8 cellular contexts compared by ENCODE assay signal in the genomic region with DNA sequence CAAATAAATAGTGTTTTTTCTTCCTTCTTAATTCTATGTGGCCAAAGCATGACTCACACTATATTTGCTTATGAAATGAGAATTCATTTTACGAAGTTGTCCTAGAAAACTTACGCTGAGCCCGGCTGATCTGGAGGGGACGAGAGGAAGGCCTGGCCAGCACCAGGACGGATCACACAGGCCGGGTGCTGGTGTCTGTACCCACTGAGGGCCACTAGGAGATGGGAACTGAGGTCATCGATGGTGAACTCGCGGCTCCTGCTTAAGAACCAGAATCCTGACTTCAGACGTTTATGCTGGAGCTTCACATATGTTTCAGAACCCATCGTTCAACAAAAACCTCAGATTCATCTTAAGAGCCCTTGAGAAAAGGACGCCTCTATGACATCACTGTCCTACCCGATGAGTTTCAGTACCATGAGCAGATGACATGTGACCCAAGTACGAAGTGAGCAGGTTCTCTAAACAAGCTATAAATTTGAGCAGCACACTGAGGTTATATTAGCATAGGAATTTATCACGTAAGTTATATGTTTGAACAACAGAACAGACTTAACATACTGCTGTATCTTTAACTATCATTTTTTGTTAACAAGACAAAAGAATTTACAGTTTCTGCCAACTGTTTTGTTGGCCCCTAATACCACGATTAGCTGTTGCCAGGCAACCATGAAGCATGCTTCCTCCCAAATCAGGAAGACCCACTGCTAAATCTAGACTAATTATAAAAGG.
A peak's percentile ranks its signal among the peaks of the same experiment; 100 is the strongest.
DNase-seq lines count a peak whose midpoint lies in the region; ATAC-seq lines count a peak whose summit lies in the region.

No MANE protein-coding gene starts in this region.

- H3K36me3 Mint-ChIP-seq in activated CD4-positive, alpha-beta memory T cell treated with anti-CD3 and anti-CD28 coated beads for 36 hours = peaks cover 10% of the 10 kb centered on the region
- H3K36me3 Mint-ChIP-seq in activated CD4-positive, alpha-beta memory T cell treated with anti-CD3 and anti-CD28 coated beads, Interleukin-2, amount 10 ng/mL, durations not matched to agents 7 days and 5 days (ENCODE audit: low read depth) = peaks cover 14% of the 10 kb centered on the region
- H3K36me3 Mint-ChIP-seq in dendritic cell treated with granulocyte-macrophage colony-stimulating factor and Interleukin-4, amounts not matched to agents 40 ng/mL and 50 ng/mL, for 4 days (ENCODE audit: low read depth) = peaks cover 40% of the 10 kb centered on the region
- peaks cover 0 to 7% of the 10 kb centered on the region in 2 donors for H3K36me3 Mint-ChIP-seq in naive B cell

- no peak overlapping the region for H3K4me3 Mint-ChIP-seq in activated CD4-positive, alpha-beta memory T cell treated with anti-CD3 and anti-CD28 coated beads for 36 hours
- H3K4me3 Mint-ChIP-seq in activated CD4-positive, alpha-beta memory T cell treated with anti-CD3 and anti-CD28 coated beads, Interleukin-2, amount 10 ng/mL, durations not matched to agents 7 days and 5 days = no peak overlapping the region
- H3K4me3 Mint-ChIP-seq in dendritic cell treated with granulocyte-macrophage colony-stimulating factor and Interleukin-4, amounts not matched to agents 40 ng/mL and 50 ng/mL, for 4 days = peak overlapping the region; percentile 20
- peak overlapping the region; percentile 84 to 97 (median 89) for H3K4me3 Mint-ChIP-seq in naive B cell

- no peaks in the 10 kb centered on the region for H3K27me3 Mint-ChIP-seq in activated CD4-positive, alpha-beta memory T cell treated with anti-CD3 and anti-CD28 coated beads for 36 hours
- H3K27me3 Mint-ChIP-seq in activated CD4-positive, alpha-beta memory T cell treated with anti-CD3 and anti-CD28 coated beads, Interleukin-2, amount 10 ng/mL, durations not matched to agents 7 days and 5 days = no peaks in the 10 kb centered on the region
- H3K27me3 Mint-ChIP-seq in dendritic cell treated with granulocyte-macrophage colony-stimulating factor and Interleukin-4, amounts not matched to agents 40 ng/mL and 50 ng/mL, for 4 days = no peaks in the 10 kb centered on the region
- H3K27me3 Mint-ChIP-seq in naive B cell = no peaks in the 10 kb centered on the region

- H3K27ac Mint-ChIP-seq in activated CD4-positive, alpha-beta memory T cell treated with anti-CD3 and anti-CD28 coated beads for 36 hours = peak overlapping the region; percentile 24
- no peak overlapping the region for H3K27ac Mint-ChIP-seq in activated CD4-positive, alpha-beta memory T cell treated with anti-CD3 and anti-CD28 coated beads, Interleukin-2, amount 10 ng/mL, durations not matched to agents 7 days and 5 days
- peak overlapping the region; percentile 96 for H3K27ac Mint-ChIP-seq in dendritic cell treated with granulocyte-macrophage colony-stimulating factor and Interleukin-4, amounts not matched to agents 40 ng/mL and 50 ng/mL, for 4 days
- peak overlapping the region; percentile 98 to 100 (median 100) for H3K27ac Mint-ChIP-seq in naive B cell

- ATAC-seq in HG02763 (IDR thresholded peaks at IDR 0.05; ENCODE audit: unreplicated experiment) = peak; percentile 43
- peak; percentile 67 to 72 for ATAC-seq in naive B cell (ENCODE audit: low read depth in 2 of 2)
- no peak for ATAC-seq in GM19328 (IDR thresholded peaks at IDR 0.05; ENCODE audit: unreplicated experiment)

- POLR2A ChIA-PET in activated CD4-positive, alpha-beta memory T cell treated with anti-CD3 and anti-CD28 coated beads for 36 hours (lab: Charles Lee) = no interaction called here
- POLR2A ChIA-PET in activated CD4-positive, alpha-beta memory T cell treated with anti-CD3 and anti-CD28 coated beads, Interleukin-2, amount 10 ng/mL, durations not matched to agents 7 days and 5 days (lab: Charles Lee) = no interaction called here

- CTCF ChIA-PET in activated CD4-positive, alpha-beta memory T cell treated with anti-CD3 and anti-CD28 coated beads for 36 hours (lab: Charles Lee) = interaction anchor here (1.1 kb wide), 1 partner anchor 128 kb away, joined by 3 read pairs; no protein-coding TSS in a partner anchor
- CTCF ChIA-PET in activated CD4-positive, alpha-beta memory T cell treated with anti-CD3 and anti-CD28 coated beads, Interleukin-2, amount 10 ng/mL, durations not matched to agents 7 days and 5 days (lab: Charles Lee) = interaction anchor here (0.6 kb wide), 1 partner anchor 330 kb away, joined by 3 read pairs; no protein-coding TSS in a partner anchor

- DNase-seq in activated CD4-positive, alpha-beta memory T cell treated with anti-CD3 and anti-CD28 coated beads for 36 hours = no peak
- DNase-seq in activated CD4-positive, alpha-beta memory T cell treated with anti-CD3 and anti-CD28 coated beads, Interleukin-2, amount 10 ng/mL, durations not matched to agents 7 days and 5 days = no peak
- DNase-seq in NCI-H510A treated with DMSO at 0.1 percent for 48 hours (lab: John Stamatoyannopoulos, UW) (peak; percentile 89), naive B cell (peak; percentile 77), NCI-H1105 (lab: John Stamatoyannopoulos, UW) (no peak)

- intact Hi-C loops in activated CD4-positive, alpha-beta memory T cell treated with anti-CD3 and anti-CD28 coated beads for 36 hours (cut with micrococcal nuclease) = no loop called here
- intact Hi-C loops in dendritic cell treated with granulocyte-macrophage colony-stimulating factor and Interleukin-4, amounts not matched to agents 40 ng/mL and 50 ng/mL, for 4 days (cut with micrococcal nuclease) = loop anchor here (1.0 to 5.0 kb wide), 2 partner anchors 60 to 112 kb away; partner anchors contain the start of gene FOXN3

- peaks cover 52% of the 10 kb centered on the region for H3K4me1 Mint-ChIP-seq in activated CD4-positive, alpha-beta memory T cell treated with anti-CD3 and anti-CD28 coated beads for 36 hours (ENCODE audit: low read depth)
- peaks cover 31% of the 10 kb centered on the region for H3K4me1 Mint-ChIP-seq in activated CD4-positive, alpha-beta memory T cell treated with anti-CD3 and anti-CD28 coated beads, Interleukin-2, amount 10 ng/mL, durations not matched to agents 7 days and 5 days
- H3K4me1 Mint-ChIP-seq in dendritic cell treated with granulocyte-macrophage colony-stimulating factor and Interleukin-4, amounts not matched to agents 40 ng/mL and 50 ng/mL, for 4 days (ENCODE audit: low read depth) = peaks cover 78% of the 10 kb centered on the region
- peaks cover 61 to 86% (median 78%) of the 10 kb centered on the region in 3 donors for H3K4me1 Mint-ChIP-seq in naive B cell

- H3K9me3 Mint-ChIP-seq in activated CD4-positive, alpha-beta memory T cell treated with anti-CD3 and anti-CD28 coated beads for 36 hours = no peaks in the 10 kb centered on the region
- no peaks in the 10 kb centered on the region for H3K9me3 Mint-ChIP-seq in activated CD4-positive, alpha-beta memory T cell treated with anti-CD3 and anti-CD28 coated beads, Interleukin-2, amount 10 ng/mL, durations not matched to agents 7 days and 5 days
- H3K9me3 Mint-ChIP-seq in dendritic cell treated with granulocyte-macrophage colony-stimulating factor and Interleukin-4, amounts not matched to agents 40 ng/mL and 50 ng/mL, for 4 days = no peaks in the 10 kb centered on the region
- peaks cover 0 to 1% (median 0%) of the 10 kb centered on the region in 7 donors for H3K9me3 Mint-ChIP-seq in naive B cell

Comparison
In these comparisons a context has a peak if more than half of its experiments do, and no peak if none do; other contexts are left out.
1. DNase-seq: peak in NCI-H510A treated with DMSO at 0.1 percent for 48 hours (single experiment) and naive B cell (single experiment); none in activated CD4-positive, alpha-beta memory T cell treated with anti-CD3 and anti-CD28 coated beads for 36 hours (single experiment), activated CD4-positive, alpha-beta memory T cell treated with anti-CD3 and anti-CD28 coated beads, Interleukin-2, amount 10 ng/mL, durations not matched to agents 7 days and 5 days (single experiment) and NCI-H1105 (single experiment).
2. H3K4me3 Mint-ChIP-seq: peak in dendritic cell treated with granulocyte-macrophage colony-stimulating factor and Interleukin-4, amounts not matched to agents 40 ng/mL and 50 ng/mL, for 4 days (single experiment) and naive B cell (8 of 8); none in activated CD4-positive, alpha-beta memory T cell treated with anti-CD3 and anti-CD28 coated beads for 36 hours (single experiment) and activated CD4-positive, alpha-beta memory T cell treated with anti-CD3 and anti-CD28 coated beads, Interleukin-2, amount 10 ng/mL, durations not matched to agents 7 days and 5 days (single experiment).